Comparison of ENCODE assay signal across 19 cellular contexts in the genomic region with DNA sequence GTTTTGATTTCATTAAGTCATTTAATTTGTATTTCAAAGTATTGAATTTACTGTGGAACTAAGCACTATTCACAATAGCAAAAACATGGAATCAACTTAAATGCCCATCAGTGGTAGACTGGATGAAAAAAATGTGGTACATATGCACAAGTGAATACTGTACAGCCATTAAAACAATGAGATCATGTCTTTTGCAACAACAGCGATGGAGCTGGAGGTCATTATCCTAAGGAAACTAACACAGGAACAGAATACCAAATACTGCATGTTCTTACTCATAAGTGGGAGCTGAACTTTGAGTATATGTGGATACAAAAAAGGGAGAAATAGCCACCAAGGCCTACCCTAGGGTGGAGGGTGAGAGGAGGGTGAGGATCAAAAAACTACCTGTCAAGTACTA.
"Had no signal": no experiment of that assay in that cellular context is flagged by ENCODE, and none has a peak within 500 bp of the region (broad histone marks: within the 10 kb centered on the region; RNA-seq: fewer than 3 reads in every experiment).

No MANE protein-coding gene starts in this region.

- H3K27ac Mint-ChIP-seq: brain, endodermal cell had no signal

- H2AFZ ChIP-seq: parathyroid adenoma had no signal

- ATAC-seq: heart left ventricle; left lobe of liver; naive thymus-derived CD4-positive, alpha-beta T cell had no signal

- H3K9me3 ChIP-seq: heart left ventricle, right atrium auricular region, tibial nerve, vagina had no signal

- H3K4me1 Mint-ChIP-seq: central memory CD8-positive, alpha-beta T cell; endodermal cell had no signal

- DNase-seq: activated naive CD4-positive, alpha-beta T cell; activated T-cell treated with anti-CD3 and anti-CD28 coated beads, Interleukin-2, amount 50 U/mL, for 48 hours; amygdala; cortex of kidney; endodermal cell; foreskin melanocyte; heart left ventricle; islet precursor cell; naive thymus-derived CD4-positive, alpha-beta T cell; small intestine; SW 1271 had no signal

- H3K36me3 ChIP-seq: heart left ventricle, right atrium auricular region, tibial nerve, vagina had no signal

- H3K9ac ChIP-seq: parathyroid adenoma had no signal

- H3K4me3 Mint-ChIP-seq: brain; central memory CD8-positive, alpha-beta T cell; endodermal cell; naive thymus-derived CD4-positive, alpha-beta T cell had no signal

- H3K4me3 ChIP-seq: heart left ventricle, right atrium auricular region, tibial nerve, vagina had no signal

- H3K27ac ChIP-seq: heart left ventricle, parathyroid adenoma, right atrium auricular region, tibial nerve, vagina, VCaP had no signal

- H3K27me3 Mint-ChIP-seq: brain; central memory CD8-positive, alpha-beta T cell; naive thymus-derived CD4-positive, alpha-beta T cell had no signal

- H3K4me1 ChIP-seq: heart left ventricle, parathyroid adenoma, right atrium auricular region, vagina had no signal

- H3K9me3 Mint-ChIP-seq: brain; central memory CD8-positive, alpha-beta T cell; endodermal cell had no signal

- H3K27me3 ChIP-seq: heart left ventricle, right atrium auricular region, tibial nerve, vagina had no signal
